ENCODE assay signal across 25 cellular contexts in genomic region chr15:30033763-30034162, GRCh38. TPM values are rescaled to one million over a fixed set of nuclear protein-coding genes. Genes with fewer than 3 reads are reported as not detected.
"Had no signal": no experiment of that assay in that cellular context is flagged by ENCODE, and none has a peak within 500 bp of the region (broad histone marks: within the 10 kb centered on the region; RNA-seq: fewer than 3 reads in every experiment).

No MANE protein-coding gene starts in this region.

- H3K4me1 Mint-ChIP-seq: immature natural killer cell, naive B cell, nephron had no signal

- H3K4me3 Mint-ChIP-seq: immature natural killer cell, naive B cell, nephron had no signal

- H3K27ac ChIP-seq: epithelial cell of prostate, esophagus muscularis mucosa, gastroesophageal sphincter, left ventricle myocardium inferior, lower lobe of right lung, stomach, suprapubic skin, tibial artery, upper lobe of left lung, uterus had no signal

- H3K27ac Mint-ChIP-seq: immature natural killer cell, naive B cell, nephron had no signal

- H3K36me3 Mint-ChIP-seq: immature natural killer cell, naive B cell had no signal

- DNase-seq: cortex of kidney; effector memory CD4-positive, alpha-beta T cell; immature natural killer cell; left cardiac atrium; left ventricle myocardium inferior; lower lobe of right lung; mesenchymal stem cell; naive B cell; right cardiac atrium; small intestine; stimulated activated CD4-positive, alpha-beta T cell treated with anti-CD3 and anti-CD28 coated beads, Interleukin-12 subunit alpha, Interleukin-12 subunit beta, amount 100 ng/mL, for 4 hours; stimulated activated naive CD4-positive, alpha-beta T cell; stomach; tibial artery; upper lobe of left lung; uterus had no signal

RNA-seq across cellular contexts. Expression of gene GOLGA8J, which starts 49.0 kb away (rescaled TPM):
- total RNA-seq: chondrocyte, esophagus muscularis mucosa, fibroblast of villous mesenchyme, posterior vena cava, stomach, upper lobe of left lung had no signal
- polyA plus RNA-seq: keratinocyte, right cardiac atrium, small intestine, stomach had no signal
